38 cellular contexts compared by ENCODE assay signal in the genomic region with DNA sequence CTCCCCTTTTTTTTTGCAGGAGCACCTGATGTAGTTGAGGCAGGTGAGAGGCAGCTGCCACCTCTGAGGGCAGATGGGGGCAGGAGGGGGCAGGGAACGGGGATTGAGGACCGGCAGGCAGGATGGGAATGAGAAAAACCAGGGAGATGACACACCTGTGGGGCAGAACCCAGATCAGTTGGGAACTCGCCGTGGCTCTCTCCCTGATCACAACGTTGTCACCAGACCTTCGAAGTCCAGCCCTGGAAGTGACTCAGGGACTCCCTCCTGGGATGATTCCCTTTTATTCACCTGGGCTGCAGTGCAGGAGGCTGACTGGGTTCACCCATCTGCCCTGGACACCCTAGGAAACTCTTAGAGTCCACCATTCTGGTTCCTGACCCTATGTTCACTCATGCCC.
"Had no signal": no experiment of that assay in that cellular context is flagged by ENCODE, and none has a peak within 500 bp of the region (broad histone marks: within the 10 kb centered on the region; RNA-seq: fewer than 3 reads in every experiment).

No MANE protein-coding gene starts in this region.

- ATAC-seq: activated naive CD4-positive, alpha-beta T cell treated with anti-CD3 and anti-CD28 coated beads, Interleukin-2, amount 50 U/mL, for 72 hours; activated naive CD8-positive, alpha-beta T cell treated with anti-CD3 and anti-CD28 coated beads, Interleukin-2, amount 50 U/mL, for 24 hours; activated T-cell treated with anti-CD3 and anti-CD28 coated beads, Interleukin-2, amount 50 U/mL, for 4 hours; activated T-cell treated with anti-CD3 and anti-CD28 coated beads, Interleukin-2, amount 50 U/mL, for 72 hours; activated T-helper 17 cell treated with anti-CD3 and anti-CD28 coated beads, Interleukin-2, amount 50 U/mL, for 72 hours had no signal

- H3K4me3 ChIP-seq: adrenal gland, ascending aorta, body of pancreas, breast epithelium, cardiac muscle cell had no signal

- H3K36me3 ChIP-seq: adrenal gland, ascending aorta, brain microvascular endothelial cell, breast epithelium, cardiac muscle cell had no signal

- H3K4me1 Mint-ChIP-seq: activated naive CD4-positive, alpha-beta T cell treated with anti-CD3 and anti-CD28 coated beads, Interleukin-2, amount 10 ng/mL, durations not matched to agents 7 days and 5 days; activated naive CD4-positive, alpha-beta T cell treated with anti-CD3 and anti-CD28 coated beads, Interleukin-2, amount 50 U/mL, for 24 hours; activated naive CD8-positive, alpha-beta T cell treated with anti-CD3 and anti-CD28 coated beads for 36 hours; activated naive CD8-positive, alpha-beta T cell treated with anti-CD3 and anti-CD28 coated beads, Interleukin-2, amount 10 ng/mL, durations not matched to agents 7 days and 5 days; activated naive CD8-positive, alpha-beta T cell treated with anti-CD3 and anti-CD28 coated beads, Interleukin-2, amount 50 U/mL, for 24 hours; activated T-helper 17 cell treated with anti-CD3 and anti-CD28 coated beads, Interleukin-2, amount 50 U/mL, for 72 hours; brain; central memory CD8-positive, alpha-beta T cell had no signal

- H3K9me3 Mint-ChIP-seq: activated naive CD4-positive, alpha-beta T cell treated with anti-CD3 and anti-CD28 coated beads for 36 hours; activated naive CD4-positive, alpha-beta T cell treated with anti-CD3 and anti-CD28 coated beads, Interleukin-2, amount 10 ng/mL, durations not matched to agents 7 days and 5 days; activated naive CD4-positive, alpha-beta T cell treated with anti-CD3 and anti-CD28 coated beads, Interleukin-2, amount 50 U/mL, for 24 hours; activated naive CD4-positive, alpha-beta T cell treated with anti-CD3 and anti-CD28 coated beads, Interleukin-2, amount 50 U/mL, for 72 hours; activated naive CD8-positive, alpha-beta T cell treated with anti-CD3 and anti-CD28 coated beads for 36 hours; activated naive CD8-positive, alpha-beta T cell treated with anti-CD3 and anti-CD28 coated beads, Interleukin-2, amount 10 ng/mL, durations not matched to agents 7 days and 5 days; activated naive CD8-positive, alpha-beta T cell treated with anti-CD3 and anti-CD28 coated beads, Interleukin-2, amount 50 U/mL, for 24 hours; activated T-cell treated with anti-CD3 and anti-CD28 coated beads, Interleukin-2, amount 50 U/mL, for 24 hours; activated T-cell treated with anti-CD3 and anti-CD28 coated beads, Interleukin-2, amount 50 U/mL, for 4 hours; activated T-helper 1 cell treated with anti-CD3 and anti-CD28 coated beads, Interleukin-12 subunit alpha, Interleukin-12 subunit beta, Interleukin-2, Interleukin-4 antibody, amounts not matched to agents 30 ng/mL and 10 ng/mL and 1 ng/mL, durations not matched to agents 14 hours and 24 hours and 36 hours; activated T-helper 17 cell treated with anti-CD3 and anti-CD28 coated beads, Interleukin-2, amount 50 U/mL, for 72 hours; activated T-helper 2 cell treated with anti-CD3 and anti-CD28 coated beads, Interferon-gamma antibody, Interleukin-2, Interleukin-4, amounts not matched to agents 10 μg/mL and 5 μg/mL and 100 μg/mL, durations not matched to agents 14 hours and 24 hours and 36 hours; central memory CD8-positive, alpha-beta T cell had no signal

- H3K9me3 ChIP-seq: adrenal gland, ascending aorta, body of pancreas had no signal

- H3K27me3 ChIP-seq: adrenal gland, ascending aorta, body of pancreas, brain microvascular endothelial cell, cardiac muscle cell had no signal

- H3K4me1 ChIP-seq: adrenal gland, ascending aorta, breast epithelium had no signal

- H3K36me3 Mint-ChIP-seq: activated naive CD4-positive, alpha-beta T cell treated with anti-CD3 and anti-CD28 coated beads, Interleukin-2, amount 10 ng/mL, durations not matched to agents 7 days and 5 days; activated naive CD4-positive, alpha-beta T cell treated with anti-CD3 and anti-CD28 coated beads, Interleukin-2, amount 50 U/mL, for 24 hours; activated naive CD4-positive, alpha-beta T cell treated with anti-CD3 and anti-CD28 coated beads, Interleukin-2, amount 50 U/mL, for 72 hours; activated naive CD8-positive, alpha-beta T cell; activated naive CD8-positive, alpha-beta T cell treated with anti-CD3 and anti-CD28 coated beads for 36 hours; activated naive CD8-positive, alpha-beta T cell treated with anti-CD3 and anti-CD28 coated beads, Interleukin-2, amount 10 ng/mL, durations not matched to agents 7 days and 5 days; brain had no signal

- H3K27ac Mint-ChIP-seq: activated naive CD4-positive, alpha-beta T cell treated with anti-CD3 and anti-CD28 coated beads for 36 hours; activated naive CD4-positive, alpha-beta T cell treated with anti-CD3 and anti-CD28 coated beads, Interleukin-2, amount 10 ng/mL, durations not matched to agents 7 days and 5 days; activated naive CD4-positive, alpha-beta T cell treated with anti-CD3 and anti-CD28 coated beads, Interleukin-2, amount 50 U/mL, for 24 hours; activated naive CD4-positive, alpha-beta T cell treated with anti-CD3 and anti-CD28 coated beads, Interleukin-2, amount 50 U/mL, for 72 hours; activated naive CD8-positive, alpha-beta T cell; activated naive CD8-positive, alpha-beta T cell treated with anti-CD3 and anti-CD28 coated beads for 36 hours; activated naive CD8-positive, alpha-beta T cell treated with anti-CD3 and anti-CD28 coated beads, Interleukin-2, amount 10 ng/mL, durations not matched to agents 7 days and 5 days; activated naive CD8-positive, alpha-beta T cell treated with anti-CD3 and anti-CD28 coated beads, Interleukin-2, amount 50 U/mL, for 24 hours; activated T-cell treated with anti-CD3 and anti-CD28 coated beads, Interleukin-2, amount 50 U/mL, for 24 hours; activated T-cell treated with anti-CD3 and anti-CD28 coated beads, Interleukin-2, amount 50 U/mL, for 72 hours; activated T-helper 1 cell treated with anti-CD3 and anti-CD28 coated beads, Interleukin-12 subunit alpha, Interleukin-12 subunit beta, Interleukin-2, Interleukin-4 antibody, amounts not matched to agents 30 ng/mL and 10 ng/mL and 1 ng/mL, durations not matched to agents 14 hours and 24 hours and 36 hours; activated T-helper 17 cell treated with anti-CD3 and anti-CD28 coated beads, Interleukin-2, amount 50 U/mL, for 72 hours; activated T-helper 2 cell treated with anti-CD3 and anti-CD28 coated beads, Interferon-gamma antibody, Interleukin-2, Interleukin-4, amounts not matched to agents 10 μg/mL and 5 μg/mL and 100 μg/mL, durations not matched to agents 14 hours and 24 hours and 36 hours; brain had no signal

- H3K4me3 Mint-ChIP-seq: activated naive CD4-positive, alpha-beta T cell treated with anti-CD3 and anti-CD28 coated beads for 36 hours; activated naive CD4-positive, alpha-beta T cell treated with anti-CD3 and anti-CD28 coated beads, Interleukin-2, amount 10 ng/mL, durations not matched to agents 7 days and 5 days; activated naive CD4-positive, alpha-beta T cell treated with anti-CD3 and anti-CD28 coated beads, Interleukin-2, amount 50 U/mL, for 24 hours; activated naive CD8-positive, alpha-beta T cell; activated naive CD8-positive, alpha-beta T cell treated with anti-CD3 and anti-CD28 coated beads for 36 hours; activated naive CD8-positive, alpha-beta T cell treated with anti-CD3 and anti-CD28 coated beads, Interleukin-2, amount 10 ng/mL, durations not matched to agents 7 days and 5 days; activated naive CD8-positive, alpha-beta T cell treated with anti-CD3 and anti-CD28 coated beads, Interleukin-2, amount 50 U/mL, for 24 hours; activated T-cell treated with anti-CD3 and anti-CD28 coated beads, Interleukin-2, amount 50 U/mL, for 24 hours; activated T-cell treated with anti-CD3 and anti-CD28 coated beads, Interleukin-2, amount 50 U/mL, for 4 hours; activated T-cell treated with anti-CD3 and anti-CD28 coated beads, Interleukin-2, amount 50 U/mL, for 72 hours; activated T-helper 1 cell treated with anti-CD3 and anti-CD28 coated beads, Interleukin-12 subunit alpha, Interleukin-12 subunit beta, Interleukin-2, Interleukin-4 antibody, amounts not matched to agents 30 ng/mL and 10 ng/mL and 1 ng/mL, durations not matched to agents 14 hours and 24 hours and 36 hours; activated T-helper 17 cell treated with anti-CD3 and anti-CD28 coated beads, Interleukin-2, amount 50 U/mL, for 72 hours; brain; central memory CD8-positive, alpha-beta T cell had no signal

- H3K27me3 Mint-ChIP-seq: activated naive CD4-positive, alpha-beta T cell treated with anti-CD3 and anti-CD28 coated beads, Interleukin-2, amount 10 ng/mL, durations not matched to agents 7 days and 5 days; activated naive CD4-positive, alpha-beta T cell treated with anti-CD3 and anti-CD28 coated beads, Interleukin-2, amount 50 U/mL, for 24 hours; activated naive CD8-positive, alpha-beta T cell; activated naive CD8-positive, alpha-beta T cell treated with anti-CD3 and anti-CD28 coated beads for 36 hours; activated naive CD8-positive, alpha-beta T cell treated with anti-CD3 and anti-CD28 coated beads, Interleukin-2, amount 10 ng/mL, durations not matched to agents 7 days and 5 days; activated naive CD8-positive, alpha-beta T cell treated with anti-CD3 and anti-CD28 coated beads, Interleukin-2, amount 50 U/mL, for 24 hours; central memory CD8-positive, alpha-beta T cell had no signal

- H3K27ac ChIP-seq: adrenal gland, ascending aorta, brain microvascular endothelial cell, breast epithelium, cardiac muscle cell had no signal

- DNase-seq: activated effector memory CD4-positive, alpha-beta T cell treated with anti-CD3 and anti-CD28 coated beads, Interleukin-2, amount 50 U/mL, for 16 hours; activated effector memory CD4-positive, alpha-beta T cell treated with Interleukin-2 at 50 U/mL for 16 hours; activated gamma-delta T cell; activated gamma-delta T cell treated with Interleukin-2 at 50 U/mL for 16 hours; activated naive CD4-positive, alpha-beta T cell; activated naive CD4-positive, alpha-beta T cell treated with anti-CD3 and anti-CD28 coated beads for 36 hours; activated naive CD4-positive, alpha-beta T cell treated with anti-CD3 and anti-CD28 coated beads, Interleukin-2, amount 10 ng/mL, durations not matched to agents 7 days and 5 days; activated naive CD4-positive, alpha-beta T cell treated with anti-CD3 and anti-CD28 coated beads, Interleukin-2, amount 50 U/mL, for 16 hours; activated naive CD4-positive, alpha-beta T cell treated with Interleukin-2 at 50 U/mL for 16 hours; activated naive CD8-positive, alpha-beta T cell treated with anti-CD3 and anti-CD28 coated beads for 36 hours; activated naive CD8-positive, alpha-beta T cell treated with anti-CD3 and anti-CD28 coated beads, Interleukin-2, amount 10 ng/mL, durations not matched to agents 7 days and 5 days; activated naive CD8-positive, alpha-beta T cell treated with anti-CD3 and anti-CD28 coated beads, Interleukin-2, amount 50 U/mL, for 24 hours; activated T-cell treated with anti-CD3 and anti-CD28 coated beads, Interleukin-2, amount 50 U/mL, for 1 hour; activated T-cell treated with anti-CD3 and anti-CD28 coated beads, Interleukin-2, amount 50 U/mL, for 24 hours; activated T-cell treated with anti-CD3 and anti-CD28 coated beads, Interleukin-2, amount 50 U/mL, for 4 hours; activated T-cell treated with anti-CD3 and anti-CD28 coated beads, Interleukin-2, amount 50 U/mL, for 48 hours; activated T-cell treated with anti-CD3 and anti-CD28 coated beads, Interleukin-2, amount 50 U/mL, for 72 hours; adrenal gland; amniotic stem cell; amygdala; anterior cingulate cortex; aorta; brain microvascular endothelial cell; caudate nucleus; central memory CD4-positive, alpha-beta T cell; cerebellar nuclear complex had no signal
